Comparison of ENCODE assay signal across 12 cellular contexts in the genomic region with DNA sequence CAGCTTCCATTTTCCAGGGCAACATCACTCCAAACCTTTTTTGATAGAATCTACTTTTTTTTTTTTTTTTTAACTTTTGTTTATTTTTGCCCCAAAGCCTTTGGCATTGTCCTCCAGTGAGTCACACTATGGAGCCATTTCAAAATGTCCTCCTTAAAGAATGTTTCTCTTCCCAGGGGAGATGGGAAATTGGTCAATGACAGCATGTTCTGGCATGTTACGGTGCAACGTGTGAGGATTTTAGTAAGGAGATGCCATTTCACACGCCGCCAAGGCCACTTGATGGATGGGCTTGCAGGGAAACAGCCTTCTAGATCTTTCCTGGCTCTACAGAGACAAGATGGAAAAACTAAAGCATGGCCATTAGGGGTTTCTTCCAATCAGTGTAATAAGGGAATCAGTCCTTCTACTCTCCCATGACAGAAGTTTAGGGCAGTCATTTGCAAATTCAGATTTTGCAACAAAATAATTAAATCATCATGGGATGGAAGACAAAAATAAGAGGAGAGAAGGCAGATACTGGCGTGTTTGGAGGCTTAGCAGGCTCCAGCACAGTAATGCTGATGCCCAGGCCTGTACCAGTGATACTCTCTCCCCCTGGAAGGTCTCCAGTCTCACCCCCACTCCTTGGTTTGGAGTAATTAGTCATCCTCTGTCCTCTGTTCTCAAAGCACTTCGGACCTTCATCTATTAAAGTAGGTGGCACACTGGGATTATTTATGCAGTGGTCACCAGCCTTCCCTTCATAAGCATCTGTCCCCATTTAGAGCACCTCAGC. TPM values are rescaled to one million over a fixed set of nuclear protein-coding genes. Genes with fewer than 3 reads are reported as not detected.
DNase-seq lines count a peak whose midpoint lies in the region; ATAC-seq, FAIRE-seq and TF ChIP-seq lines count a peak whose summit lies in the region.
"Had no signal": no experiment of that assay in that cellular context is flagged by ENCODE, and none has a peak within 500 bp of the region (broad histone marks: within the 10 kb centered on the region; RNA-seq: fewer than 3 reads in every experiment).

No MANE protein-coding gene starts in this region.

- intact Hi-C loops in tibial artery (cut with DNase I; ENCODE audit: low total_unique reads), result no loop called here

- H3K4me3 ChIP-seq in bronchial epithelial cell (ENCODE audit: low read depth, low read length) (no peak overlapping the region), keratinocyte (ENCODE audit: control insufficient read depth in 2 of 3, extremely low read depth in 1 of 3, insufficient read depth in 2 of 3, low read depth in 1 of 3, low read length in 3 of 3) (no peak overlapping the region), tibial artery (no peak overlapping the region)
- H3K4me3 ChIP-seq: prostate gland had no signal

- ATAC-seq in HG03045 (IDR thresholded peaks at IDR 0.05; ENCODE audit: unreplicated experiment) (no peak), GM19351 (IDR thresholded peaks at IDR 0.05; ENCODE audit: unreplicated experiment) (no peak), HG03442 (IDR thresholded peaks at IDR 0.05; ENCODE audit: unreplicated experiment) (no peak)

- dilution Hi-C loops in keratinocyte (cut with MboI; ENCODE audit: extremely low pct_ligation_motif_present, low sequenced_read_pairs), result no loop called here

- H3K9ac ChIP-seq in keratinocyte (ENCODE audit: control insufficient read depth, extremely low read depth, insufficient read depth, low read length), result no peak overlapping the region

- H3K27me3 ChIP-seq in bronchial epithelial cell (ENCODE audit: control insufficient read depth, insufficient read depth, low read length), result no peaks in the 10 kb centered on the region
- H3K27me3 ChIP-seq in keratinocyte (ENCODE audit: control insufficient read depth, extremely low read depth, insufficient read depth, low read length), result no peaks in the 10 kb centered on the region
- no peaks in the 10 kb centered on the region for H3K27me3 ChIP-seq in tibial artery

- H3K9me3 ChIP-seq in keratinocyte (ENCODE audit: control insufficient read depth, low read depth, low read length) (no peaks in the 10 kb centered on the region), tibial artery (no peaks in the 10 kb centered on the region)
- H3K9me3 ChIP-seq: prostate gland had no signal

- H3K79me2 ChIP-seq in keratinocyte (ENCODE audit: control insufficient read depth, insufficient read depth, low read length), result no peaks in the 10 kb centered on the region

- H3K4me1 ChIP-seq in keratinocyte (ENCODE audit: control insufficient read depth, extremely low read depth, insufficient read depth, low read length) (peaks cover 44% of the 10 kb centered on the region), tibial artery (peaks cover 0 to 55% (median 32%) of the 10 kb centered on the region in 4 donors)
- H3K4me1 ChIP-seq: prostate gland had no signal

- TF ChIP-seq CTCF in bronchial epithelial cell (IDR thresholded peaks at IDR 0.05; ENCODE audit: insufficient read depth, low read length, severe bottlenecking) (no peak), keratinocyte (optimal IDR thresholded peaks at IDR 0.05 in 1 of 3, IDR thresholded peaks at IDR 0.05 in 1 of 3, conservative IDR thresholded peaks at IDR 0.05 in 1 of 3; ENCODE audit: extremely low read depth in 1 of 3, insufficient read depth in 2 of 3, low read length in 3 of 3) (no peak), tibial artery (IDR thresholded peaks at IDR 0.05) (no peak)

- no peak overlapping the region for H2AFZ ChIP-seq in keratinocyte (ENCODE audit: control insufficient read depth, low read length)

- H3K27ac ChIP-seq in keratinocyte (ENCODE audit: control insufficient read depth, insufficient read depth, low read length) (no peak overlapping the region), tibial artery (peak overlapping the region in 1 of 2 donors; percentile 26)
- H3K27ac ChIP-seq: prostate gland, VCaP had no signal

- no peaks in the 10 kb centered on the region for H4K20me1 ChIP-seq in keratinocyte (ENCODE audit: control insufficient read depth, extremely low read depth, insufficient read depth, low read length)

- FAIRE-seq in bronchial epithelial cell (lab: Jason Lieb, UNC) (no peak), keratinocyte (lab: Jason Lieb, UNC) (peak; percentile 69)

- H3K36me3 ChIP-seq in bronchial epithelial cell (ENCODE audit: control insufficient read depth, insufficient read depth, low read length), result no peaks in the 10 kb centered on the region
- no peaks in the 10 kb centered on the region for H3K36me3 ChIP-seq in keratinocyte (ENCODE audit: control insufficient read depth in 2 of 2, extremely low read depth in 1 of 2, insufficient read depth in 2 of 2, low read length in 2 of 2)
- H3K36me3 ChIP-seq in tibial artery, result no peaks in the 10 kb centered on the region
- H3K36me3 ChIP-seq: prostate gland had no signal

- no peaks in the 10 kb centered on the region for H3K9me1 ChIP-seq in keratinocyte (ENCODE audit: control insufficient read depth, extremely low read depth, insufficient read depth, low read length)

- DNase-seq in HT1080 (ENCODE audit: low read depth) (peak; percentile 58), bronchial epithelial cell (ENCODE audit: low read depth) (peak; percentile 95), keratinocyte (ENCODE audit: low read depth, low spot score) (peak; percentile 63), tibial artery (peak; percentile 67 to 74)
- DNase-seq in stimulated activated CD4-positive, alpha-beta T cell treated with anti-CD3 and anti-CD28 coated beads, Interleukin-4, amount 100 ng/mL, for 24 hours, result no peak
- DNase-seq: effector CD4-positive, alpha-beta T cell; NCI-H1105 had no signal

- peak overlapping the region; percentile 25 for H3K4me2 ChIP-seq in keratinocyte (ENCODE audit: control insufficient read depth, extremely low read depth, insufficient read depth, low read depth, low read length)

RNA-seq across cellular contexts. Expression of gene TRIL, which starts 30.9 kb away (rescaled TPM):
- total RNA-seq in HT1080 (2014; rRNA removed; shearing (Covaris generic)), result not detected in 2 replicates
- not detected in 2 replicates for polyA plus RNA-seq in HT1080 (2015; cell fraction: cytosol; rRNA removed)
- not detected in 2 replicates for polyA plus RNA-seq in HT1080 (2015; cell fraction: nucleus; rRNA removed)
- total RNA-seq in bronchial epithelial cell, result under 0.01 TPM in 1 of 2 replicates, not detected in the other
- polyA plus RNA-seq in keratinocyte, result 0.01 to 0.03 TPM in 2 of 3 replicates, not detected in the other
- polyA plus RNA-seq in keratinocyte (2011; ENCODE audit: low read depth), result not detected
- not detected in 2 replicates for polyA plus RNA-seq in keratinocyte (2011; cell fraction: cytosol; rRNA removed)
- not detected in 2 replicates for polyA plus RNA-seq in keratinocyte (2011; cell fraction: nucleus; rRNA removed)
- polyA plus RNA-seq in keratinocyte (2012; ENCODE audit: low replicate concordance), result not detected in 2 replicates
- 0.03 TPM in 1 of 3 replicates, not detected in the others for polyA minus RNA-seq in keratinocyte
- not detected for polyA minus RNA-seq in keratinocyte (2011; cell fraction: cytosol; rRNA and poly(A)+ RNA removed)
- not detected in 2 replicates for polyA minus RNA-seq in keratinocyte (2011; cell fraction: nucleus; rRNA and poly(A)+ RNA removed)
